9 cellular contexts compared by ENCODE assay signal in the genomic region with DNA sequence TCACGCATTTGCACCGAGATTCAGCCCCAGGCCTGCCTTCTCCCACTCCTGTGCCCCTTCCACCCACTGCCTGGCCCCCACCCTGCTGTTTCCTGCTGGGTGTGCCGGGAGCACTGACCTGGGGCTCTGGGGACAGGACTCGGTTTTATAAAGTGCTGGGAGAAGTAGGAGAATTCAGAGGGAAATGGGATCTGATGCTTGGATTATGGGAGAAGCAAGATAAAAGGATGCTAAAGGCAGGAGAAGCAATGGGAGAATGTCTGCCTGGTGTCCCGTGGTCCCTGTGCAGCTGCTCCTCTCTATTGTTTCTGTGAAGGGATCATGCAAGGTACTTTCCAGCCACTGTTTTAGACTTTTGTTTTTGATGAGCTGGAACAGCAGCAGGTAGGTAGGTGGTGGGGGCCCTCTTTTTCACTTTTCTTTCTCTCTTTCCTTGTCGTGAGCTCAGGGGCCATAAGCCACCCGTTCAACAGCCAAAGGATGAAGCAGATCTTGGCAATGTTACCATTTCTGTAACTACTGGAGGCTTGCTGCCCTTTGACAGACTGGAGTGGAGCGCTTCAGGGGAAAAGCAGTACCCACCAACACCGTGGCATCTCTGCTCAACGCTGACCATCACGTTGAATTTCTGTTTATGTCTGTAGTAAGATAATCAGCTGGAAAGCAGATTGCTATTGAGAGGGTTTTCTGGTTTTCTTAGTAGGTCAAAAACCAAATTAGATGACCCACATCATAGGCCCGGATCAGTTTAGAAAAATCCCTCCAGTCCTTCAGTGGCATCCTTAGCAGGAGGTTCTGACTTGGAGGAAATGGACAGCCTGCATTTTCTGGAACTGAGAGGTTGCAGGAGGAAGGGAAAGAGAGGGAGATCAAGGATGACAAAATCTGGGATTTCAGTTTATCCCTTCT.
DNase-seq lines count a peak whose midpoint lies in the region; ATAC-seq and TF ChIP-seq lines count a peak whose summit lies in the region.
"Had no signal": no experiment of that assay in that cellular context is flagged by ENCODE, and none has a peak within 500 bp of the region (broad histone marks: within the 10 kb centered on the region; RNA-seq: fewer than 3 reads in every experiment).

No MANE protein-coding gene starts in this region.

- no peak overlapping the region for H2BK5ac ChIP-seq in neuronal stem cell (ENCODE audit: low read length)

- TF ChIP-seq CTCF in natural killer cell (IDR thresholded peaks at IDR 0.05) (no peak), osteocyte (IDR thresholded peaks at IDR 0.05) (no peak), WTC11 (IDR thresholded peaks at IDR 0.05) (no peak)

- no peak overlapping the region for H3K4me3 ChIP-seq in neuronal stem cell (ENCODE audit: low read length in 2 of 2)
- H3K4me3 ChIP-seq: ascending aorta had no signal

- H2AFZ ChIP-seq in neuronal stem cell (ENCODE audit: low read length), result no peak overlapping the region

- peak overlapping the region; percentile 71 for H3K27ac Mint-ChIP-seq in T-helper 2 cell treated with Interferon-gamma antibody and Interleukin-4, amounts not matched to agents 5 μg/mL and 100 μg/mL, for 36 hours
- H3K27ac Mint-ChIP-seq in natural killer cell (peak overlapping the region; percentile 71 to 72), osteocyte (ENCODE audit: unreplicated experiment) (no peak overlapping the region), WTC11 (no peak overlapping the region)

- H3K4me1 Mint-ChIP-seq in T-helper 2 cell treated with Interferon-gamma antibody and Interleukin-4, amounts not matched to agents 5 μg/mL and 100 μg/mL, for 36 hours (ENCODE audit: low read depth), result peaks cover 50% of the 10 kb centered on the region
- H3K4me1 Mint-ChIP-seq in natural killer cell (peaks cover 16 to 17% of the 10 kb centered on the region in 2 donors), osteocyte (ENCODE audit: unreplicated experiment) (no peaks in the 10 kb centered on the region), WTC11 (no peaks in the 10 kb centered on the region)

- no peak overlapping the region for H3K27ac ChIP-seq in neuronal stem cell (replicated peaks; ENCODE audit: low read length)
- H3K27ac ChIP-seq: ascending aorta had no signal

- no peak overlapping the region for H3K9ac ChIP-seq in neuronal stem cell (ENCODE audit: low read depth, low read length, poor library complexity)

- no peak overlapping the region for H2BK120ac ChIP-seq in neuronal stem cell (ENCODE audit: low read depth, low read length)

- H3K36me3 Mint-ChIP-seq in T-helper 2 cell treated with Interferon-gamma antibody and Interleukin-4, amounts not matched to agents 5 μg/mL and 100 μg/mL, for 36 hours (ENCODE audit: low read depth), result peaks cover 8% of the 10 kb centered on the region
- H3K36me3 Mint-ChIP-seq in natural killer cell (no peaks in the 10 kb centered on the region), osteocyte (ENCODE audit: unreplicated experiment) (peaks cover 3% of the 10 kb centered on the region), WTC11 (peaks cover 20% of the 10 kb centered on the region)

- ATAC-seq in GM18858 (IDR thresholded peaks at IDR 0.05; ENCODE audit: unreplicated experiment) (peak; percentile 21), HG02610 (IDR thresholded peaks at IDR 0.05; ENCODE audit: unreplicated experiment) (peak; percentile 33), natural killer cell (no peak), WTC11 (no peak)

- no peak overlapping the region for H3K14ac ChIP-seq in neuronal stem cell (ENCODE audit: low read length)

- no peaks in the 10 kb centered on the region for H3K79me1 ChIP-seq in neuronal stem cell (ENCODE audit: low read depth, low read length)

- no CpG with 5 or more reads among the region's 12 CpGs for WGBS in neuronal stem cell (ENCODE audit: extremely low coverage in 2 of 2, insufficient read length in 2 of 2, insufficient replicate concordance in 1 of 2), 2 donors

- no peak overlapping the region for H3K23ac ChIP-seq in neuronal stem cell (ENCODE audit: low read depth, low read length, poor library complexity)

- peak overlapping the region; percentile 62 for H3K4me3 Mint-ChIP-seq in T-helper 2 cell treated with Interferon-gamma antibody and Interleukin-4, amounts not matched to agents 5 μg/mL and 100 μg/mL, for 36 hours
- H3K4me3 Mint-ChIP-seq in natural killer cell (no peak overlapping the region), osteocyte (ENCODE audit: unreplicated experiment) (no peak overlapping the region), WTC11 (no peak overlapping the region)

- CTCF ChIA-PET in WTC11 (lab: Charles Lee), result no interaction called here

- no peaks in the 10 kb centered on the region for H3K27me3 ChIP-seq in neuronal stem cell (ENCODE audit: control insufficient read depth in 3 of 3, insufficient read depth in 3 of 3, low read depth in 1 of 3, low read length in 3 of 3)
- H3K27me3 ChIP-seq: ascending aorta had no signal

- no peaks in the 10 kb centered on the region for H3K36me3 ChIP-seq in neuronal stem cell (replicated peaks in 1 of 2; ENCODE audit: control insufficient read depth in 2 of 2, insufficient read depth in 2 of 2, low read length in 2 of 2)
- H3K36me3 ChIP-seq: ascending aorta had no signal

- intact Hi-C loops in natural killer cell (cut with micrococcal nuclease), result no loop called here

- no peak overlapping the region for H4K91ac ChIP-seq in neuronal stem cell (ENCODE audit: low read depth, low read length, poor library complexity)

- no peak overlapping the region for H2BK12ac ChIP-seq in neuronal stem cell (ENCODE audit: low read length)

- no peak overlapping the region for H2BK15ac ChIP-seq in neuronal stem cell (ENCODE audit: low read length)

- no peak overlapping the region for H4K8ac ChIP-seq in neuronal stem cell (ENCODE audit: low read depth, low read length)

- H3K4ac ChIP-seq in neuronal stem cell (ENCODE audit: low read length), result no peak overlapping the region

- no peak for DNase-seq in T-helper 2 cell treated with Interferon-gamma antibody and Interleukin-4, amounts not matched to agents 5 μg/mL and 100 μg/mL, for 36 hours (ENCODE audit: low spot score)
- DNase-seq in natural killer cell (no peak), osteocyte (ENCODE audit: extremely low spot score, unreplicated experiment) (no peak), WTC11 (ENCODE audit: low spot score) (no peak), GDM1 (lab: John Stamatoyannopoulos, UW) (no peak), neuronal stem cell (ENCODE audit: low spot score) (no peak)

- H2AK5ac ChIP-seq in neuronal stem cell (ENCODE audit: low read depth, low read length), result no peak overlapping the region

- no peaks in the 10 kb centered on the region for H3K27me3 Mint-ChIP-seq in T-helper 2 cell treated with Interferon-gamma antibody and Interleukin-4, amounts not matched to agents 5 μg/mL and 100 μg/mL, for 36 hours (ENCODE audit: low read depth)
- no peaks in the 10 kb centered on the region for H3K27me3 Mint-ChIP-seq in natural killer cell (ENCODE audit: low read depth in 2 of 2)
- no peaks in the 10 kb centered on the region for H3K27me3 Mint-ChIP-seq in osteocyte (ENCODE audit: unreplicated experiment)
- no peaks in the 10 kb centered on the region; the same call in 1 of the 2 replicates for H3K27me3 Mint-ChIP-seq in WTC11 (ENCODE audit: low read depth)

- H3K4me1 ChIP-seq in neuronal stem cell (ENCODE audit: control insufficient read depth in 2 of 2, insufficient read depth in 1 of 2, low read depth in 1 of 2, low read length in 2 of 2), result peaks cover 3 to 4% of the 10 kb centered on the region in 2 donors
- H3K4me1 ChIP-seq: ascending aorta had no signal

- peaks cover 13% of the 10 kb centered on the region for H3K9me3 Mint-ChIP-seq in T-helper 2 cell treated with Interferon-gamma antibody and Interleukin-4, amounts not matched to agents 5 μg/mL and 100 μg/mL, for 36 hours
- H3K9me3 Mint-ChIP-seq in natural killer cell, result no peaks in the 10 kb centered on the region
- H3K9me3 Mint-ChIP-seq in osteocyte (ENCODE audit: unreplicated experiment), result peaks cover 9% of the 10 kb centered on the region
- peaks cover 30% of the 10 kb centered on the region for H3K9me3 Mint-ChIP-seq in WTC11

- H3K4me2 ChIP-seq in neuronal stem cell (ENCODE audit: insufficient read depth, low read length, poor library complexity, severe bottlenecking), result no peak overlapping the region

- peaks cover 0 to 5% of the 10 kb centered on the region in 2 donors for H3K9me3 ChIP-seq in neuronal stem cell (replicated peaks in 1 of 2; ENCODE audit: control insufficient read depth in 2 of 2, insufficient read depth in 1 of 2, low read depth in 1 of 2, low read length in 2 of 2)
- H3K9me3 ChIP-seq: ascending aorta had no signal

- POLR2A ChIA-PET in WTC11 (lab: Charles Lee), result interaction anchor here (0.6 kb wide), 1 partner anchor 211 kb away, joined by 3 read pairs; no protein-coding TSS in a partner anchor

- H3K18ac ChIP-seq in neuronal stem cell (ENCODE audit: low read length), result no peak overlapping the region

TF ChIP-seq in WTC11, 78 proteins besides CTCF, POLR2A, EP300 and RAD21 (continues in another document):
- TF ChIP-seq ZBTB21 (CRISPR knock-in tag; IDR thresholded peaks at IDR 0.05; ENCODE audit: borderline replicate concordance) (no peak), ZNF232 (CRISPR knock-in tag; IDR thresholded peaks at IDR 0.05) (no peak), TEAD1 (CRISPR knock-in tag; IDR thresholded peaks at IDR 0.05) (no peak)
- TF ChIP-seq, protein P1, sequence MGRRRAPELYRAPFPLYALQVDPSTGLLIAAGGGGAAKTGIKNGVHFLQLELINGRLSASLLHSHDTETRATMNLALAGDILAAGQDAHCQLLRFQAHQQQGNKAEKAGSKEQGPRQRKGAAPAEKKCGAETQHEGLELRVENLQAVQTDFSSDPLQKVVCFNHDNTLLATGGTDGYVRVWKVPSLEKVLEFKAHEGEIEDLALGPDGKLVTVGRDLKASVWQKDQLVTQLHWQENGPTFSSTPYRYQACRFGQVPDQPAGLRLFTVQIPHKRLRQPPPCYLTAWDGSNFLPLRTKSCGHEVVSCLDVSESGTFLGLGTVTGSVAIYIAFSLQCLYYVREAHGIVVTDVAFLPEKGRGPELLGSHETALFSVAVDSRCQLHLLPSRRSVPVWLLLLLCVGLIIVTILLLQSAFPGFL (CRISPR knock-in tag; IDR thresholded peaks at IDR 0.05; ENCODE audit: borderline replicate concordance), result no peak

Comparison
In these comparisons a context has a peak if more than half of its experiments do, and no peak if none do; other contexts are left out.
1. ATAC-seq: peak in GM18858 (single experiment) and HG02610 (single experiment); none in natural killer cell (0 of 3) and WTC11 (single experiment).
2. H3K27ac Mint-ChIP-seq: peak in T-helper 2 cell treated with Interferon-gamma antibody and Interleukin-4, amounts not matched to agents 5 μg/mL and 100 μg/mL, for 36 hours (single experiment) and natural killer cell (2 of 2); none in osteocyte (single experiment) and WTC11 (single experiment).